ENCODE assay signal across 10 cellular contexts in the genomic region with DNA sequence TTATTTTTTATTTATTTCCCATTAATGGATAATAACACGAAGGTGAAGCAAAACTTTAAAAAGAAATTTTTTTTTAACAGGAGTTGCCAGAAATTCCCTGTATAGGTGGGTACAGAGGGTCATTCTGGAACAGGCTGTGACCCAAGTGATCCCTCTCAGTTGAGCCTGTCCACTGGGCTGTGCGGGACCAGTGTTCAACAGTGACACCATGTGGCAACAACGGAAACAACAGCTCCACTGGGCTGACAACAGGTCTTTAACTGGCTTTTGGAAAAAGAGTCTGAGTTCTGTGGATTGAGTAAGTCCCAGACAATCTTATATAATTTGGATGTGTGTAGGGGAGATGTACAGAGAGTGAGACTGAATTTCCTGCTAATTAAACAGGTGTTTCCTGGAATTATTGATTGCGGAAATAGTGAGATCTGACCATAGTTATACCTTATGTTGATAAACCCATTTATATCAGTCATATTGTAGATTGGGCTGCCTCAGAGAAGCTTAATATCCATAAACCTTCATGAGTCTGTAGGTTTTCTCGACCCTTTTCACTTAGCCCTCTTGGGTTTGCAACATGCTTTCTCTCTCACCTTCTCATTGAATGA. TPM values are rescaled to one million over a fixed set of nuclear protein-coding genes. Genes with fewer than 3 reads are reported as not detected.
A peak's percentile ranks its signal among the peaks of the same experiment; 100 is the strongest.
DNase-seq lines count a peak whose midpoint lies in the region; ATAC-seq, FAIRE-seq and TF ChIP-seq lines count a peak whose summit lies in the region.
"Had no signal": no experiment of that assay in that cellular context is flagged by ENCODE, and none has a peak within 500 bp of the region (broad histone marks: within the 10 kb centered on the region; RNA-seq: fewer than 3 reads in every experiment).

No MANE protein-coding gene starts in this region.

- intact Hi-C loops in naive thymus-derived CD4-positive, alpha-beta T cell (cut with micrococcal nuclease) = no loop called here

- peak; percentile 19 for TF ChIP-seq CTCF in AG09319 (IDR thresholded peaks at IDR 0.05; ENCODE audit: low read depth, low read length)
- TF ChIP-seq CTCF in GM06990 (IDR thresholded peaks at IDR 0.05; ENCODE audit: insufficient read depth, low read length, poor library complexity, severe bottlenecking) = peak; percentile 45
- peak; percentile 50 for TF ChIP-seq CTCF in fibroblast of pulmonary artery (IDR thresholded peaks at IDR 0.05; ENCODE audit: low read length, missing control alignments)

- H3K4me3 ChIP-seq in GM06990 (replicated peaks; ENCODE audit: low read depth, low read length) (no peak overlapping the region), fibroblast of pulmonary artery (replicated peaks; ENCODE audit: low read depth, low read length) (no peak overlapping the region)
- H3K4me3 ChIP-seq in naive thymus-derived CD4-positive, alpha-beta T cell (ENCODE audit: low read length) = no peak overlapping the region

- DNase-seq in AG09319 (ENCODE audit: extremely low read depth, low read depth) (no peak), GM06990 (ENCODE audit: extremely low read depth, insufficient read length) (no peak), RCC 7860 (ENCODE audit: low spot score) (peak; percentile 31), fibroblast of pulmonary artery (ENCODE audit: low read depth) (no peak), NCI-H1930 (lab: John Stamatoyannopoulos, UW) (no peak)
- DNase-seq in naive thymus-derived CD4-positive, alpha-beta T cell = no peak
- DNase-seq: NCI-H1694 had no signal

- CTCF ChIA-PET in naive thymus-derived CD4-positive, alpha-beta T cell (lab: Charles Lee) = no interaction called here

- H3K27me3 Mint-ChIP-seq in naive thymus-derived CD4-positive, alpha-beta T cell = peaks cover 0 to 33% (median 12%) of the 10 kb centered on the region in 5 donors

- no peaks in the 10 kb centered on the region for H3K27me3 ChIP-seq in GM06990 (replicated peaks; ENCODE audit: control insufficient read depth, insufficient read depth, low read length)
- no peaks in the 10 kb centered on the region for H3K27me3 ChIP-seq in naive thymus-derived CD4-positive, alpha-beta T cell (ENCODE audit: control insufficient read depth in 2 of 2, insufficient read depth in 2 of 2, low read length in 2 of 2)

- peaks cover 0 to 9% (median 0%) of the 10 kb centered on the region in 5 donors for H3K36me3 Mint-ChIP-seq in naive thymus-derived CD4-positive, alpha-beta T cell
- H3K36me3 Mint-ChIP-seq: activated naive CD4-positive, alpha-beta T cell treated with anti-CD3 and anti-CD28 coated beads, Interleukin-2, amount 50 U/mL, for 24 hours had no signal

- H3K9me3 ChIP-seq in naive thymus-derived CD4-positive, alpha-beta T cell (ENCODE audit: control insufficient read depth in 2 of 3, low read length in 3 of 3) = peaks cover 0 to 33% (median 6%) of the 10 kb centered on the region in 3 experiments

- POLR2A ChIA-PET in naive thymus-derived CD4-positive, alpha-beta T cell (lab: Charles Lee) = no interaction called here

- no peaks in the 10 kb centered on the region for H3K4me1 ChIP-seq in naive thymus-derived CD4-positive, alpha-beta T cell (ENCODE audit: control insufficient read depth in 2 of 2, insufficient read depth in 2 of 2, low read length in 2 of 2)

- H3K27ac Mint-ChIP-seq in naive thymus-derived CD4-positive, alpha-beta T cell = no peak overlapping the region
- H3K27ac Mint-ChIP-seq: activated naive CD4-positive, alpha-beta T cell treated with anti-CD3 and anti-CD28 coated beads, Interleukin-2, amount 50 U/mL, for 24 hours had no signal

- no peak for ATAC-seq in GM19351 (IDR thresholded peaks at IDR 0.05; ENCODE audit: unreplicated experiment)
- no peak for ATAC-seq in GM21576 (IDR thresholded peaks at IDR 0.05; ENCODE audit: unreplicated experiment)
- no peak for ATAC-seq in naive thymus-derived CD4-positive, alpha-beta T cell

- no peak overlapping the region for H3K27ac ChIP-seq in naive thymus-derived CD4-positive, alpha-beta T cell (ENCODE audit: low read depth, low read length)

- no peak for FAIRE-seq in RCC 7860 (lab: Jason Lieb, UNC)

- H3K9me3 Mint-ChIP-seq in naive thymus-derived CD4-positive, alpha-beta T cell = peaks cover 0 to 52% (median 25%) of the 10 kb centered on the region in 11 donors

- no peak overlapping the region for H3K4me3 Mint-ChIP-seq in naive thymus-derived CD4-positive, alpha-beta T cell
- H3K4me3 Mint-ChIP-seq: activated naive CD4-positive, alpha-beta T cell treated with anti-CD3 and anti-CD28 coated beads, Interleukin-2, amount 50 U/mL, for 24 hours had no signal

- no peaks in the 10 kb centered on the region for H3K4me1 Mint-ChIP-seq in naive thymus-derived CD4-positive, alpha-beta T cell
- H3K4me1 Mint-ChIP-seq: activated naive CD4-positive, alpha-beta T cell treated with anti-CD3 and anti-CD28 coated beads, Interleukin-2, amount 50 U/mL, for 24 hours had no signal

- H3K36me3 ChIP-seq in GM06990 (ENCODE audit: control insufficient read depth, insufficient read depth, low read length) = no peaks in the 10 kb centered on the region
- H3K36me3 ChIP-seq in naive thymus-derived CD4-positive, alpha-beta T cell (ENCODE audit: control insufficient read depth in 2 of 3, insufficient read depth in 3 of 3, low read length in 3 of 3) = no peaks in the 10 kb centered on the region

RNA-seq across cellular contexts. Expression of a gene that starts 17.6 kb away (rescaled TPM):
- total RNA-seq in naive thymus-derived CD4-positive, alpha-beta T cell = not detected
- not detected for polyA plus RNA-seq in naive thymus-derived CD4-positive, alpha-beta T cell
